In the genomic region with DNA sequence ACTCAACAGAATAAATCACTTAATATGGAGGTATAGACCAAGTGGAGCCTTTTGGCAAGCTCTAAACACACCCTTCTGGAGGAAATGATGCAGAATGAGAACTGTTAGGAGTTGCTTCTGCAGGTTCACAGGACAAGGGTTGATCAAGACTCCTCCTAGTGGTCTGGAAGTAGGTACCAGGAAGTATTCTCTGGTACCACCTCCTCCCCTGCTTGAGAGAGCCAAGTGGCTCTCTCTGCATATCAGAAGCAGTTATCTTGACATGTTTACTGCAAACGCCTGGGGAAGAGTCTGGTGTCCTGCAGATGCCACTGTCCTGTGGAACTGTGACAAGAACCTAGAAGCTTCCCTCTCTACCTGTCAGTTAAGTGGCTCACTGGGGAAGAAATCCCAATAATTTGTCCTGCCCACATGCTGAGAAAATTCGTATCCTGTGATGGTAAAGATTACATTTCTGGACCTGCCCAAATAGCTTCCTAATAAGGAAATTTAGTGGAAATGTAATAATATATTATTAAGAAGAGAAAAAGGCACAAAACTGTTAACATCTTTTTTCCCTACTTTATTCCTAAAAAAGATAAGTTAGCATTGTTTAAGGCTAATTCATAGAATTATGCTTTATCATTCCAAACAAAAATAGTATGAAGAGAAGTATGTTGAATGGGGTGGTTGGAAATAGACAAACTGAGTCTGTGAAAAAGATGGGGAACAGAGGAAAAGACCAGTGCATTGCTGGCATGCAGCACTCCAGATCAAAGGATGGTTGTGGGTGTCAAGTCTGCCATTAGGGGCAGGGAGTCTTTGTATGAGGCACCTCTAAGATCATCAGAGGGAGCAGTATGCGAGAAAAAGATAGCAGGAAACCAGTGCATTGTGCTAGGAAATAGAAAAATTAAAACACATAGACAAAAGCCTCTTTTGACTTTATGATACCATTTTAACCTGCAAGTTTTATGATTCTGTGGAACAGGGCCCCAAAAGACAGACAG, we compare ENCODE assay signal across 8 cellular contexts.
DNase-seq lines count a peak whose midpoint lies in the region; ATAC-seq and TF ChIP-seq lines count a peak whose summit lies in the region.

No MANE protein-coding gene starts in this region.

- WGBS in lung, 2 donors = 52 to 62% methylated on average over 3 of the region's 3 CpGs
- 54 to 74% methylated on average over 3 of the region's 3 CpGs for WGBS in lower leg skin, 2 donors

- CTCF ChIA-PET in HEK293 (lab: Yijun Ruan, JAX) = interaction anchor here (0.6 to 2.9 kb wide), 29 partner anchors 9 to 1611 kb away, joined by 3 to 18 read pairs (median 4); a partner anchor contains a TSS

- DNase-seq in AG08395 (ENCODE audit: low spot score) (peak; percentile 46), GM12864 (ENCODE audit: low read depth) (peak; percentile 82), LNCaP clone FGC (ENCODE audit: low read depth) (peak; percentile 67), SK-N-DZ (ENCODE audit: low spot score) (peak; percentile 89), cardiac fibroblast (ENCODE audit: low read depth in 2 of 2) (peak; percentile 63 to 73), lung (ENCODE audit: low spot score) (no peak), lower leg skin (ENCODE audit: low spot score in 2 of 2) (no peak)

- no peaks in the 10 kb centered on the region for H3K9me3 ChIP-seq in HEK293 (ENCODE audit: control insufficient read depth, insufficient read depth, low read depth, low read length)
- H3K9me3 ChIP-seq in lung (ENCODE audit: control insufficient read depth in 2 of 2, insufficient read depth in 1 of 2, low read length in 1 of 2) = no peaks in the 10 kb centered on the region

- peaks cover 12% of the 10 kb centered on the region for H3K4me1 ChIP-seq in HEK293 (ENCODE audit: control insufficient read depth, insufficient read depth, low read length)
- H3K4me1 ChIP-seq in lung (ENCODE audit: control insufficient read depth in 2 of 2, insufficient read depth in 2 of 2, low read length in 2 of 2) = peaks cover 3 to 12% of the 10 kb centered on the region in 2 donors

- H3K27ac ChIP-seq in HEK293 (ENCODE audit: extremely low read depth, low read depth, low read length) = no peak overlapping the region
- H3K27ac ChIP-seq in lung (ENCODE audit: low read depth in 1 of 2, low read length in 1 of 2) = no peak overlapping the region

- H3K36me3 ChIP-seq in HEK293 (ENCODE audit: control insufficient read depth in 2 of 2, insufficient read depth in 1 of 2, low read length in 2 of 2) = no peaks in the 10 kb centered on the region; a peak in 1 of 3 replicates
- peaks cover 0 to 7% of the 10 kb centered on the region in 2 donors for H3K36me3 ChIP-seq in lung (ENCODE audit: control insufficient read depth in 2 of 2, insufficient read depth in 2 of 2, low read length in 2 of 2)

- no peaks in the 10 kb centered on the region for H3K27me3 ChIP-seq in lung (ENCODE audit: control insufficient read depth, insufficient read depth)

- intact Hi-C loops in lower leg skin (cut with DNase I; ENCODE audit: low total_unique reads) = no loop called here

- TF ChIP-seq CTCF in GM12864 (IDR thresholded peaks at IDR 0.05; ENCODE audit: low read depth, low read length, missing control alignments) (peak; percentile 83), HEK293 (tag by site-specific recombination; IDR thresholded peaks at IDR 0.05) (peak; percentile 63; the same call in 1 of the 2 replicates), LNCaP clone FGC (IDR thresholded peaks at IDR 0.05; ENCODE audit: control insufficient read depth, extremely low read depth, insufficient read depth) (peak; percentile 60), cardiac fibroblast (IDR thresholded peaks at IDR 0.05; ENCODE audit: low read depth, low read length) (peak; percentile 54), lung (IDR thresholded peaks at IDR 0.05; ENCODE audit: control extremely low read depth, extremely low read depth) (peak; percentile 34), lower leg skin (IDR thresholded peaks at IDR 0.05) (no peak)

- TF ChIP-seq POLR2A in lower leg skin (IDR thresholded peaks at IDR 0.05) = no peak

- POLR2A ChIA-PET in HEK293 (lab: Yijun Ruan, JAX) = interaction anchor here (1.3 kb wide), 1 partner anchor 217 kb away, joined by 4 read pairs; no protein-coding TSS in a partner anchor

- H3K4me3 ChIP-seq in GM12864 (ENCODE audit: low read depth, low read length) = no peak overlapping the region
- no peak overlapping the region for H3K4me3 ChIP-seq in HEK293 (ENCODE audit: low read depth, low read length)
- H3K4me3 ChIP-seq in LNCaP clone FGC (ENCODE audit: low read depth, low read length) = no peak overlapping the region
- H3K4me3 ChIP-seq in cardiac fibroblast (replicated peaks in 1 of 2; ENCODE audit: low read depth in 2 of 2, low read length in 2 of 2) = no peak overlapping the region
- H3K4me3 ChIP-seq in lung = no peak overlapping the region
- no peak overlapping the region for H3K4me3 ChIP-seq in lower leg skin (ENCODE audit: low read depth, poor library complexity, severe bottlenecking)

- peak; percentile 67 for ATAC-seq in lung (ENCODE audit: insufficient read depth, low FRiP score)

TF ChIP-seq in HEK293, 187 proteins besides CTCF, POLR2A, EP300 and RAD21 (continues in another document):
- TF ChIP-seq ZNF530 (tag by site-specific recombination; IDR thresholded peaks at IDR 0.05; ENCODE audit: low read depth) = no peak
- TF ChIP-seq ZNF274 (IDR thresholded peaks at IDR 0.05; ENCODE audit: low read length) = no peak
- TF ChIP-seq ZNF274 (tag by site-specific recombination; IDR thresholded peaks at IDR 0.05; ENCODE audit: borderline replicate concordance) = no peak
- no peak for TF ChIP-seq BCL11A (tag by site-specific recombination; IDR thresholded peaks at IDR 0.05; ENCODE audit: low read depth)
- TF ChIP-seq, protein P1, sequence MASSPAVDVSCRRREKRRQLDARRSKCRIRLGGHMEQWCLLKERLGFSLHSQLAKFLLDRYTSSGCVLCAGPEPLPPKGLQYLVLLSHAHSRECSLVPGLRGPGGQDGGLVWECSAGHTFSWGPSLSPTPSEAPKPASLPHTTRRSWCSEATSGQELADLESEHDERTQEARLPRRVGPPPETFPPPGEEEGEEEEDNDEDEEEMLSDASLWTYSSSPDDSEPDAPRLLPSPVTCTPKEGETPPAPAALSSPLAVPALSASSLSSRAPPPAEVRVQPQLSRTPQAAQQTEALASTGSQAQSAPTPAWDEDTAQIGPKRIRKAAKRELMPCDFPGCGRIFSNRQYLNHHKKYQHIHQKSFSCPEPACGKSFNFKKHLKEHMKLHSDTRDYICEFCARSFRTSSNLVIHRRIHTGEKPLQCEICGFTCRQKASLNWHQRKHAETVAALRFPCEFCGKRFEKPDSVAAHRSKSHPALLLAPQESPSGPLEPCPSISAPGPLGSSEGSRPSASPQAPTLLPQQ (tag by site-specific recombination; IDR thresholded peaks at IDR 0.05) = no peak
- TF ChIP-seq, protein P2, sequence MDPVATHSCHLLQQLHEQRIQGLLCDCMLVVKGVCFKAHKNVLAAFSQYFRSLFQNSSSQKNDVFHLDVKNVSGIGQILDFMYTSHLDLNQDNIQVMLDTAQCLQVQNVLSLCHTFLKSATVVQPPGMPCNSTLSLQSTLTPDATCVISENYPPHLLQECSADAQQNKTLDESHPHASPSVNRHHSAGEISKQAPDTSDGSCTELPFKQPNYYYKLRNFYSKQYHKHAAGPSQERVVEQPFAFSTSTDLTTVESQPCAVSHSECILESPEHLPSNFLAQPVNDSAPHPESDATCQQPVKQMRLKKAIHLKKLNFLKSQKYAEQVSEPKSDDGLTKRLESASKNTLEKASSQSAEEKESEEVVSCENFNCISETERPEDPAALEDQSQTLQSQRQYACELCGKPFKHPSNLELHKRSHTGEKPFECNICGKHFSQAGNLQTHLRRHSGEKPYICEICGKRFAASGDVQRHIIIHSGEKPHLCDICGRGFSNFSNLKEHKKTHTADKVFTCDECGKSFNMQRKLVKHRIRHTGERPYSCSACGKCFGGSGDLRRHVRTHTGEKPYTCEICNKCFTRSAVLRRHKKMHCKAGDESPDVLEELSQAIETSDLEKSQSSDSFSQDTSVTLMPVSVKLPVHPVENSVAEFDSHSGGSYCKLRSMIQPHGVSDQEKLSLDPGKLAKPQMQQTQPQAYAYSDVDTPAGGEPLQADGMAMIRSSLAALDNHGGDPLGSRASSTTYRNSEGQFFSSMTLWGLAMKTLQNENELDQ (tag by site-specific recombination; IDR thresholded peaks at IDR 0.05; ENCODE audit: low read depth) = no peak
- TF ChIP-seq ZNF366 (tag by site-specific recombination; conservative IDR thresholded peaks at IDR 0.05) = 0 out of 2 replicates have a peak, but pooled peaks have one; percentile 21
- no peak for TF ChIP-seq ZNF184 (tag by site-specific recombination; IDR thresholded peaks at IDR 0.05)
- TF ChIP-seq, protein P3, sequence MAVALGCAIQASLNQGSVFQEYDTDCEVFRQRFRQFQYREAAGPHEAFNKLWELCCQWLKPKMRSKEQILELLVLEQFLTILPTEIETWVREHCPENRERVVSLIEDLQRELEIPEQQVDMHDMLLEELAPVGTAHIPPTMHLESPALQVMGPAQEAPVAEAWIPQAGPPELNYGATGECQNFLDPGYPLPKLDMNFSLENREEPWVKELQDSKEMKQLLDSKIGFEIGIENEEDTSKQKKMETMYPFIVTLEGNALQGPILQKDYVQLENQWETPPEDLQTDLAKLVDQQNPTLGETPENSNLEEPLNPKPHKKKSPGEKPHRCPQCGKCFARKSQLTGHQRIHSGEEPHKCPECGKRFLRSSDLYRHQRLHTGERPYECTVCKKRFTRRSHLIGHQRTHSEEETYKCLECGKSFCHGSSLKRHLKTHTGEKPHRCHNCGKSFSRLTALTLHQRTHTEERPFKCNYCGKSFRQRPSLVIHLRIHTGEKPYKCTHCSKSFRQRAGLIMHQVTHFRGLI (tag by site-specific recombination; IDR thresholded peaks at IDR 0.05) = no peak
- TF ChIP-seq ZNF169 (tag by site-specific recombination; IDR thresholded peaks at IDR 0.05) = no peak
- TF ChIP-seq ZNF596 (tag by site-specific recombination; IDR thresholded peaks at IDR 0.05) = peak; percentile 14; the same call in 1 of the 2 replicates
- no peak for TF ChIP-seq OSR2 (tag by site-specific recombination; IDR thresholded peaks at IDR 0.05)
- TF ChIP-seq, protein P4, sequence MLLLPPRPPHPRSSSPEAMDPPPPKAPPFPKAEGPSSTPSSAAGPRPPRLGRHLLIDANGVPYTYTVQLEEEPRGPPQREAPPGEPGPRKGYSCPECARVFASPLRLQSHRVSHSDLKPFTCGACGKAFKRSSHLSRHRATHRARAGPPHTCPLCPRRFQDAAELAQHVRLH (tag by site-specific recombination; IDR thresholded peaks at IDR 0.05) = no peak
- no peak for TF ChIP-seq ZNF560 (tag by site-specific recombination; IDR thresholded peaks at IDR 0.05; ENCODE audit: borderline replicate concordance)
- TF ChIP-seq ZSCAN30 (tag by site-specific recombination; IDR thresholded peaks at IDR 0.05) = 0 out of 2 replicates have a peak, but pooled peaks have one; percentile 44
- TF ChIP-seq ZNF843 (tag by site-specific recombination; IDR thresholded peaks at IDR 0.05) = no peak
- no peak for TF ChIP-seq ZNF404 (tag by site-specific recombination; IDR thresholded peaks at IDR 0.05)
- TF ChIP-seq ZBTB7A (tag by site-specific recombination; IDR thresholded peaks at IDR 0.05; ENCODE audit: low read depth) = no peak
- TF ChIP-seq PRDM1 (tag by site-specific recombination; IDR thresholded peaks at IDR 0.05) = no peak

Comparison
In these comparisons a context has a peak if more than half of its experiments do, and no peak if none do; other contexts are left out.
1. DNase-seq: peak in AG08395 (single experiment), GM12864 (single experiment), LNCaP clone FGC (single experiment), SK-N-DZ (single experiment) and cardiac fibroblast (2 of 2); none in lung (single experiment) and lower leg skin (0 of 2).
2. CTCF ChIP-seq: peak in GM12864 (single experiment), HEK293 (single experiment), LNCaP clone FGC (single experiment), cardiac fibroblast (single experiment) and lung (single experiment); none in lower leg skin (0 of 3).